14 cellular contexts compared by ENCODE assay signal in genomic region chr6:63785006-63785405, GRCh38.
"Had no signal": no experiment of that assay in that cellular context is flagged by ENCODE, and none has a peak within 500 bp of the region (broad histone marks: within the 10 kb centered on the region; RNA-seq: fewer than 3 reads in every experiment).

No MANE protein-coding gene starts in this region.

- H3K36me3 ChIP-seq: lower lobe of right lung, spleen, thoracic aorta, upper lobe of right lung, WERI-Rb-1 had no signal

- DNase-seq: activated CD4-positive, alpha-beta T cell treated with anti-CD3 and anti-CD28 coated beads for 1 hour; activated effector memory CD4-positive, alpha-beta T cell treated with anti-CD3 and anti-CD28 coated beads, Interleukin-2, amount 50 U/mL, for 16 hours; activated T-cell treated with anti-CD3 and anti-CD28 coated beads, Interleukin-2, amount 50 U/mL, for 72 hours; hypothalamus; lower lobe of right lung; natural killer cell; posterior cingulate gyrus; spleen; stimulated activated naive B cell treated with anti-CD40 and anti-IgM and Interleukin-4, amounts not matched to agents 10 μg/mL and 1 μg/mL and 100 μg/mL, for 72 hours; T-helper 2 cell; upper lobe of right lung; WERI-Rb-1 had no signal

- H3K4me1 ChIP-seq: lower lobe of right lung, spleen, upper lobe of right lung had no signal

- H3K27ac ChIP-seq: epithelial cell of prostate, lower lobe of right lung, spleen, thoracic aorta, upper lobe of right lung, WERI-Rb-1 had no signal

- H3K4me3 ChIP-seq: lower lobe of right lung, spleen, thoracic aorta, upper lobe of right lung had no signal

- H3K27me3 ChIP-seq: upper lobe of right lung had no signal

- H3K9me3 ChIP-seq: lower lobe of right lung, thoracic aorta, upper lobe of right lung had no signal

- ATAC-seq: activated T-cell treated with anti-CD3 and anti-CD28 coated beads, Interleukin-2, amount 50 U/mL, for 72 hours; lower lobe of right lung; natural killer cell; stimulated activated naive B cell treated with anti-CD40 and anti-IgM and Interleukin-4, amounts not matched to agents 10 μg/mL and 1 μg/mL and 100 μg/mL, for 72 hours; upper lobe of right lung had no signal
